In genomic region chr9:105114956-105115728, GRCh38 we compare ENCODE assay signal across 9 cellular contexts.
DNase-seq lines count a peak whose midpoint lies in the region; ATAC-seq, FAIRE-seq and TF ChIP-seq lines count a peak whose summit lies in the region.
"Had no signal": no experiment of that assay in that cellular context is flagged by ENCODE, and none has a peak within 500 bp of the region (broad histone marks: within the 10 kb centered on the region; RNA-seq: fewer than 3 reads in every experiment).

No MANE protein-coding gene starts in this region.

- BruUV-seq in HepG2 (replicated peaks; lab: Mats Ljungman, UMichigan): no TSS peak

- intact Hi-C loops in right lobe of liver (cut with DNase I) (no loop called here), HepG2 (cut with micrococcal nuclease; ENCODE audit: unreplicated experiment) (no loop called here), Right ventricle myocardium inferior (cut with DNase I) (no loop called here)

- TF ChIP-seq EP300 in HepG2 (IDR thresholded peaks at IDR 0.05; ENCODE audit: low read depth in 2 of 2, low read length in 2 of 2) (no peak), HepG2 (CRISPR knock-in tag; IDR thresholded peaks at IDR 0.05; ENCODE audit: borderline replicate concordance) (no peak), upper lobe of left lung (IDR thresholded peaks at IDR 0.05) (no peak)

- no peaks in the 10 kb centered on the region for H3K27me3 ChIP-seq in right lobe of liver
- peaks cover 0 to 7% of the 10 kb centered on the region in 2 experiments; a peak in 1 of 5 replicates for H3K27me3 ChIP-seq in HepG2 (ENCODE audit: control insufficient read depth in 1 of 2, insufficient read depth in 2 of 2, low read length in 2 of 2)
- no peaks in the 10 kb centered on the region for H3K27me3 ChIP-seq in upper lobe of left lung

- H2AFZ ChIP-seq in HepG2 (ENCODE audit: low read length): no peak overlapping the region

- no peak overlapping the region for H3K27ac ChIP-seq in right lobe of liver
- H3K27ac ChIP-seq in HepG2 (ENCODE audit: extremely low read length, insufficient read depth, low read length): no peak overlapping the region
- H3K27ac ChIP-seq in upper lobe of left lung: peak overlapping the region in 1 of 4 donors; percentile 5

- no peak for TF ChIP-seq POLR2A in right lobe of liver (IDR thresholded peaks at IDR 0.05)
- no peak for TF ChIP-seq POLR2A in HepG2 (IDR thresholded peaks at IDR 0.05; ENCODE audit: insufficient read depth in 1 of 2, low read depth in 2 of 2, low read length in 2 of 2)
- TF ChIP-seq POLR2A in upper lobe of left lung (IDR thresholded peaks at IDR 0.05): peak in 1 of 4 donors; percentile 20

- TF ChIP-seq CTCF in right lobe of liver (IDR thresholded peaks at IDR 0.05) (no peak), HepG2 (CRISPR knock-in tag; IDR thresholded peaks at IDR 0.05) (no peak), upper lobe of left lung (IDR thresholded peaks at IDR 0.05) (no peak)

- in situ Hi-C loops in HepG2 (cut with HindIII; ENCODE audit: extremely low pct_ligation_motif_present, low pct_unique_long_range_greater_than_20kb): no loop called here

- H3K36me3 ChIP-seq in right lobe of liver: no peaks in the 10 kb centered on the region
- H3K36me3 ChIP-seq in HepG2 (replicated peaks in 1 of 2; ENCODE audit: control insufficient read depth in 1 of 2, insufficient read depth in 2 of 2, low read length in 2 of 2): no peaks in the 10 kb centered on the region
- H3K36me3 ChIP-seq in upper lobe of left lung: no peaks in the 10 kb centered on the region

- POLR2A ChIA-PET in HepG2 (lab: Yijun Ruan, JAX): no interaction called here

- 74% methylated on average over 5 of the region's 11 CpGs for WGBS in right lobe of liver (ENCODE audit: insufficient coverage, low coverage, low lambda C conversion rate, missing lambda C conversion rate)
- 69% methylated on average over 11 of the region's 11 CpGs for WGBS in HepG2 (ENCODE audit: low lambda C conversion rate)
- 46 to 53% methylated on average over 11 of the region's 11 CpGs for WGBS in upper lobe of left lung, 2 donors

- TF ChIP-seq RAD21 in HepG2 (CRISPR knock-in tag; IDR thresholded peaks at IDR 0.05): no peak

- FAIRE-seq in HepG2 (lab: Jason Lieb, UNC): no peak
- FAIRE-seq: G401.6 had no signal

- no peaks in the 10 kb centered on the region for H4K20me1 ChIP-seq in HepG2 (ENCODE audit: insufficient read depth, low read length)

- H3K4me1 ChIP-seq in right lobe of liver (peaks cover 0 to 22% (median 10%) of the 10 kb centered on the region in 4 donors), HepG2 (ENCODE audit: insufficient read depth, low read length) (peaks cover 9% of the 10 kb centered on the region), upper lobe of left lung (peaks cover 0 to 3% (median 0%) of the 10 kb centered on the region in 4 donors)

- CTCF ChIA-PET in HepG2 (lab: Yijun Ruan, JAX; ENCODE audit: low intra/inter-chr PET ratio, low total read pairs): no interaction called here

- H3K4me3 ChIP-seq in right lobe of liver (no peak overlapping the region), HepG2 (replicated peaks in 1 of 3; ENCODE audit: insufficient read depth in 1 of 3, low read depth in 2 of 3, low read length in 3 of 3) (no peak overlapping the region), upper lobe of left lung (no peak overlapping the region)

- DNase-seq in right lobe of liver: peak; percentile 51 to 62 (median 53)
- DNase-seq in HepG2 (ENCODE audit: low spot score): no peak
- peak; percentile 43 for DNase-seq in SKM-1 (lab: John Stamatoyannopoulos, UW; ENCODE audit: unreplicated experiment)
- no peak for DNase-seq in Right ventricle myocardium inferior (ENCODE audit: missing footprints)
- DNase-seq in upper lobe of left lung: peak in 1 of 2 donors; percentile 79
- no peak for DNase-seq in NCI-H1105 treated with DMSO at 0.1 percent for 48 hours (lab: John Stamatoyannopoulos, UW)

- ATAC-seq in right lobe of liver (peak; percentile 26 to 51 (median 40)), HepG2 (no peak), HG03108 (IDR thresholded peaks at IDR 0.05; ENCODE audit: unreplicated experiment) (peak; percentile 84), Right ventricle myocardium inferior (peak; percentile 63), upper lobe of left lung (ENCODE audit: low FRiP score in 2 of 2) (peak; percentile 73 to 85), HG03439 (IDR thresholded peaks at IDR 0.05; ENCODE audit: unreplicated experiment) (no peak)

- no peak overlapping the region for H3K9ac ChIP-seq in HepG2 (ENCODE audit: insufficient read depth, low read depth, low read length)

- no peaks in the 10 kb centered on the region for H3K79me2 ChIP-seq in HepG2 (ENCODE audit: insufficient read depth, low read length)

- H3K4me2 ChIP-seq in HepG2 (ENCODE audit: low read depth, low read length): no peak overlapping the region

- H3K9me3 ChIP-seq in right lobe of liver (no peaks in the 10 kb centered on the region), HepG2 (ENCODE audit: low read length) (no peaks in the 10 kb centered on the region), upper lobe of left lung (no peaks in the 10 kb centered on the region)

TF ChIP-seq in HepG2, 621 proteins besides CTCF, POLR2A, EP300 and RAD21:
- no peak for TF ChIP-seq HMG20A (CRISPR knock-in tag; IDR thresholded peaks at IDR 0.05; ENCODE audit: borderline replicate concordance)
- TF ChIP-seq ZUFSP (CRISPR knock-in tag; IDR thresholded peaks at IDR 0.05; ENCODE audit: borderline replicate concordance): no peak
- TF ChIP-seq ZNF20 (CRISPR knock-in tag; IDR thresholded peaks at IDR 0.05): no peak
- no peak for TF ChIP-seq ATAD3A (CRISPR knock-in tag; IDR thresholded peaks at IDR 0.05)
- no peak for TF ChIP-seq SOX6 (IDR thresholded peaks at IDR 0.05)
- TF ChIP-seq SOX6 (CRISPR knock-in tag; IDR thresholded peaks at IDR 0.05): no peak
- no peak for TF ChIP-seq TARDBP (CRISPR knock-in tag; IDR thresholded peaks at IDR 0.05)
- TF ChIP-seq ZNF274 (CRISPR knock-in tag; IDR thresholded peaks at IDR 0.05): no peak
- no peak for TF ChIP-seq NRL (CRISPR knock-in tag; IDR thresholded peaks at IDR 0.05; ENCODE audit: borderline replicate concordance)
- TF ChIP-seq ADNP (CRISPR knock-in tag; IDR thresholded peaks at IDR 0.05): no peak
- TF ChIP-seq SP2 (CRISPR knock-in tag; IDR thresholded peaks at IDR 0.05): no peak
- TF ChIP-seq ZNF790 (CRISPR knock-in tag; IDR thresholded peaks at IDR 0.05; ENCODE audit: borderline replicate concordance): no peak
- no peak for TF ChIP-seq KLF12 (CRISPR knock-in tag; IDR thresholded peaks at IDR 0.05; ENCODE audit: borderline replicate concordance)
- no peak for TF ChIP-seq MNT (IDR thresholded peaks at IDR 0.05)

Comparison
In these comparisons a context has a peak if more than half of its experiments do, and no peak if none do; other contexts are left out.
1. ATAC-seq: peak in right lobe of liver (4 of 4), HG03108 (single experiment), Right ventricle myocardium inferior (single experiment) and upper lobe of left lung (2 of 2); none in HepG2 (single experiment) and HG03439 (single experiment).
2. DNase-seq: peak in right lobe of liver (3 of 3) and SKM-1 (single experiment); none in HepG2 (single experiment), Right ventricle myocardium inferior (single experiment) and NCI-H1105 treated with DMSO at 0.1 percent for 48 hours (single experiment).